8 cellular contexts compared by ENCODE assay signal in genomic region chr11:2940166-2940929, GRCh38. TPM values are rescaled to one million over a fixed set of nuclear protein-coding genes. Genes with fewer than 3 reads are reported as not detected.
DNase-seq lines count a peak whose midpoint lies in the region; ATAC-seq and TF ChIP-seq lines count a peak whose summit lies in the region.

No MANE protein-coding gene starts in this region.

- POLR2A ChIA-PET in activated naive CD8-positive, alpha-beta T cell treated with anti-CD3 and anti-CD28 coated beads, Interleukin-2, amount 10 ng/mL, durations not matched to agents 7 days and 5 days (lab: Charles Lee): interaction anchor here (1.1 kb wide), 1 partner anchor 52 kb away, joined by 3 read pairs; the partner anchor contains the start of gene NAP1L4

- TF ChIP-seq CTCF in AG10803 (conservative IDR thresholded peaks at IDR 0.05; ENCODE audit: low read length) (no peak), left lung (IDR thresholded peaks at IDR 0.05) (no peak)

- H3K27me3 Mint-ChIP-seq in activated naive CD8-positive, alpha-beta T cell treated with anti-CD3 and anti-CD28 coated beads, Interleukin-2, amount 10 ng/mL, durations not matched to agents 7 days and 5 days: no peaks in the 10 kb centered on the region

- peaks cover 8 to 31% of the 10 kb centered on the region in 2 donors for H3K4me1 ChIP-seq in left lung

- H3K9me3 Mint-ChIP-seq in activated naive CD8-positive, alpha-beta T cell treated with anti-CD3 and anti-CD28 coated beads, Interleukin-2, amount 10 ng/mL, durations not matched to agents 7 days and 5 days: peaks cover 18% of the 10 kb centered on the region

- no peak overlapping the region for H3K4me3 Mint-ChIP-seq in activated naive CD8-positive, alpha-beta T cell treated with anti-CD3 and anti-CD28 coated beads, Interleukin-2, amount 10 ng/mL, durations not matched to agents 7 days and 5 days

- no peak overlapping the region for H3K27ac Mint-ChIP-seq in activated naive CD8-positive, alpha-beta T cell treated with anti-CD3 and anti-CD28 coated beads, Interleukin-2, amount 10 ng/mL, durations not matched to agents 7 days and 5 days

- DNase-seq in AG10803 (ENCODE audit: low read depth) (peak; percentile 58), HK-2 (ENCODE audit: unreplicated experiment) (peak; percentile 78), left lung (peak; percentile 67 to 88)
- DNase-seq in activated naive CD8-positive, alpha-beta T cell treated with anti-CD3 and anti-CD28 coated beads, Interleukin-2, amount 10 ng/mL, durations not matched to agents 7 days and 5 days: no peak

- intact Hi-C loops in left lung (cut with DNase I): no loop called here

- H3K27me3 ChIP-seq in left lung: no peaks in the 10 kb centered on the region

- H3K36me3 Mint-ChIP-seq in activated naive CD8-positive, alpha-beta T cell treated with anti-CD3 and anti-CD28 coated beads, Interleukin-2, amount 10 ng/mL, durations not matched to agents 7 days and 5 days: peaks cover 27% of the 10 kb centered on the region

- H3K4me3 ChIP-seq in AG10803 (ENCODE audit: low read length) (no peak overlapping the region), left lung (no peak overlapping the region)

- peaks cover 0 to 18% of the 10 kb centered on the region in 2 donors for H3K36me3 ChIP-seq in left lung

- peak; percentile 60 for ATAC-seq in activated naive CD8-positive, alpha-beta T cell treated with anti-CD3 and anti-CD28 coated beads, Interleukin-2, amount 10 ng/mL, durations not matched to agents 7 days and 5 days (ENCODE audit: low read depth)
- ATAC-seq in left lung: peak; percentile 68
- ATAC-seq in HG02678 (IDR thresholded peaks at IDR 0.05; ENCODE audit: unreplicated experiment): no peak
- ATAC-seq in HG03108 (IDR thresholded peaks at IDR 0.05; ENCODE audit: unreplicated experiment): no peak
- ATAC-seq in HG03159 (IDR thresholded peaks at IDR 0.05; ENCODE audit: unreplicated experiment): no peak
- no peak for ATAC-seq in HG02981 (IDR thresholded peaks at IDR 0.05; ENCODE audit: unreplicated experiment)

- peaks cover 12% of the 10 kb centered on the region for H3K4me1 Mint-ChIP-seq in activated naive CD8-positive, alpha-beta T cell treated with anti-CD3 and anti-CD28 coated beads, Interleukin-2, amount 10 ng/mL, durations not matched to agents 7 days and 5 days

- H3K27ac ChIP-seq in left lung: peak overlapping the region in 1 of 2 donors; percentile 19

- H3K9me3 ChIP-seq in left lung: peaks cover 0 to 10% of the 10 kb centered on the region in 2 donors

RNA-seq across cellular contexts. Expression of gene PHLDA2, which starts 11.1 kb away (rescaled TPM):
- total RNA-seq in activated naive CD8-positive, alpha-beta T cell treated with anti-CD3 and anti-CD28 coated beads, Interleukin-2, amount 10 ng/mL, durations not matched to agents 7 days and 5 days: under 1 TPM; 0.55 to 0.65 TPM
- 10 to 100 TPM; 28.3 to 50.0 TPM for total RNA-seq in left lung

RNA-seq across cellular contexts. Expression of gene NAP1L4, which starts 51.8 kb away (rescaled TPM):
- total RNA-seq in activated naive CD8-positive, alpha-beta T cell treated with anti-CD3 and anti-CD28 coated beads, Interleukin-2, amount 10 ng/mL, durations not matched to agents 7 days and 5 days: 100 to 1,000 TPM; 346 to 363 TPM
- 100 to 1,000 TPM; 101 to 122 TPM for total RNA-seq in left lung

RNA-seq across cellular contexts. Expression of gene CDKN1C, which starts 54.8 kb away (rescaled TPM):
- 1 to 10 TPM; 2.9 to 3.1 TPM for total RNA-seq in activated naive CD8-positive, alpha-beta T cell treated with anti-CD3 and anti-CD28 coated beads, Interleukin-2, amount 10 ng/mL, durations not matched to agents 7 days and 5 days
- 10 to 100 TPM; 18.0 to 31.7 TPM for total RNA-seq in left lung

Comparison
In these comparisons a context has a peak if more than half of its experiments do, and no peak if none do; other contexts are left out.
1. ATAC-seq: peak in activated naive CD8-positive, alpha-beta T cell treated with anti-CD3 and anti-CD28 coated beads, Interleukin-2, amount 10 ng/mL, durations not matched to agents 7 days and 5 days (single experiment) and left lung (single experiment); none in HG02678 (single experiment), HG03108 (single experiment), HG03159 (single experiment) and HG02981 (single experiment).
2. RNA of gene PHLDA2, which starts 11.1 kb away (total RNA-seq): 28.3 to 50.0 TPM in left lung; 0.55 to 0.65 TPM in activated naive CD8-positive, alpha-beta T cell treated with anti-CD3 and anti-CD28 coated beads, Interleukin-2, amount 10 ng/mL, durations not matched to agents 7 days and 5 days; every median in the first group is over 10 times any median in the second.
3. RNA of gene CDKN1C, which starts 54.8 kb away (total RNA-seq): 18.0 to 31.7 TPM in left lung; 2.9 to 3.1 TPM in activated naive CD8-positive, alpha-beta T cell treated with anti-CD3 and anti-CD28 coated beads, Interleukin-2, amount 10 ng/mL, durations not matched to agents 7 days and 5 days; every median in the first group is over 4 times any median in the second.